Comparison of ENCODE assay signal across 1 cellular context in genomic region chr17:1650731-1651558, GRCh38.
A peak's percentile ranks its signal among the peaks of the same experiment; 100 is the strongest.
TF ChIP-seq lines count a peak whose summit lies in the region.

No MANE protein-coding gene starts in this region.

TF ChIP-seq in K562, 482 proteins besides CTCF, POLR2A, EP300 and RAD21:
- TF ChIP-seq ZKSCAN8 (CRISPR knock-in tag; IDR thresholded peaks at IDR 0.05) (0 out of 2 replicates have a peak, but pooled peaks have one; percentile 41), MAX (CRISPR knock-in tag; IDR thresholded peaks at IDR 0.05) (peak; percentile 17; the same call in 1 of the 2 replicates), ID3 (CRISPR knock-in tag; IDR thresholded peaks at IDR 0.05) (no peak), ID3 (tag; IDR thresholded peaks at IDR 0.05) (0 out of 2 replicates have a peak, but pooled peaks have one; percentile 17), ZBTB33 (CRISPR knock-in tag; IDR thresholded peaks at IDR 0.05) (peak; percentile 94), RBBP5 (IDR thresholded peaks at IDR 0.05; ENCODE audit: borderline replicate concordance, insufficient read depth, low read length, poor library complexity, severe bottlenecking) (peak; percentile 10), EHMT2 (IDR thresholded peaks at IDR 0.05) (no peak), ELF1 (tag; IDR thresholded peaks at IDR 0.05) (no peak), RBM17 (IDR thresholded peaks at IDR 0.05; ENCODE audit: borderline replicate concordance, low read depth, low read length) (no peak), E2F6 (IDR thresholded peaks at IDR 0.05; ENCODE audit: borderline replicate concordance in 1 of 2, extremely low read depth in 1 of 2, insufficient read depth in 1 of 2, insufficient read length in 1 of 2, low read depth in 1 of 2, low read length in 1 of 2, poor library complexity in 1 of 2, severe bottlenecking in 1 of 2) (peak in 1 of 2 experiments; percentile 5), ZNF197 (CRISPR knock-in tag; IDR thresholded peaks at IDR 0.05; ENCODE audit: low read depth) (0 out of 2 replicates have a peak, but pooled peaks have one; percentile 30), POLR2G (IDR thresholded peaks at IDR 0.05; ENCODE audit: low read depth, low read length) (0 out of 2 replicates have a peak, but pooled peaks have one; percentile 16), L3MBTL2 (IDR thresholded peaks at IDR 0.05) (0 out of 2 replicates have a peak, but pooled peaks have one; percentile 11)
TF ChIP-seq in K562: peak in this region for 9.
